In genomic region chr2:106160786-106161261, GRCh38 we compare ENCODE assay signal across 8 cellular contexts. TPM values are rescaled to one million over a fixed set of nuclear protein-coding genes. Genes with fewer than 3 reads are reported as not detected.
DNase-seq lines count a peak whose midpoint lies in the region; ATAC-seq and TF ChIP-seq lines count a peak whose summit lies in the region.

No MANE protein-coding gene starts in this region.

- H3K27ac Mint-ChIP-seq in activated naive CD8-positive, alpha-beta T cell treated with anti-CD3 and anti-CD28 coated beads, Interleukin-2, amount 50 U/mL, for 24 hours = peak overlapping the region; percentile 98

- no peak overlapping the region for H3K4me3 ChIP-seq in tibial artery

- no peak overlapping the region for H3K27ac ChIP-seq in tibial artery

- no peaks in the 10 kb centered on the region for H3K27me3 Mint-ChIP-seq in activated naive CD8-positive, alpha-beta T cell treated with anti-CD3 and anti-CD28 coated beads, Interleukin-2, amount 50 U/mL, for 24 hours

- no peaks in the 10 kb centered on the region for H3K9me3 Mint-ChIP-seq in activated naive CD8-positive, alpha-beta T cell treated with anti-CD3 and anti-CD28 coated beads, Interleukin-2, amount 50 U/mL, for 24 hours

- H3K36me3 Mint-ChIP-seq in activated naive CD8-positive, alpha-beta T cell treated with anti-CD3 and anti-CD28 coated beads, Interleukin-2, amount 50 U/mL, for 24 hours (ENCODE audit: low read depth) = peaks cover 60% of the 10 kb centered on the region

- H3K9me3 ChIP-seq in tibial artery = no peaks in the 10 kb centered on the region

- H3K4me1 Mint-ChIP-seq in activated naive CD8-positive, alpha-beta T cell treated with anti-CD3 and anti-CD28 coated beads, Interleukin-2, amount 50 U/mL, for 24 hours = peaks cover 94% of the 10 kb centered on the region

- DNase-seq in NCI-H524 (lab: John Stamatoyannopoulos, UW) (peak; percentile 9 to 52), NCI-H524 treated with DMSO at 0.1 percent for 48 hours (lab: John Stamatoyannopoulos, UW) (no peak), NCI-H146 (lab: John Stamatoyannopoulos, UW) (peak; percentile 51), tibial artery (no peak), NCI-H1930 (lab: John Stamatoyannopoulos, UW) (no peak), A172 (ENCODE audit: low spot score) (no peak)
- DNase-seq in activated naive CD8-positive, alpha-beta T cell treated with anti-CD3 and anti-CD28 coated beads, Interleukin-2, amount 50 U/mL, for 24 hours = peak; percentile 47
- peak in 5 of 6 experiments; percentile 17 to 79 (median 63) for DNase-seq in stimulated activated naive CD4-positive, alpha-beta T cell (lab: John Stamatoyannopoulos, UW)

- no peaks in the 10 kb centered on the region for H3K27me3 ChIP-seq in tibial artery

- H3K4me3 Mint-ChIP-seq in activated naive CD8-positive, alpha-beta T cell treated with anti-CD3 and anti-CD28 coated beads, Interleukin-2, amount 50 U/mL, for 24 hours = peak overlapping the region; percentile 89

- no peaks in the 10 kb centered on the region for H3K4me1 ChIP-seq in tibial artery

- intact Hi-C loops in tibial artery (cut with DNase I; ENCODE audit: low total_unique reads) = no loop called here

- TF ChIP-seq CTCF in tibial artery (IDR thresholded peaks at IDR 0.05) = no peak

- peak; percentile 73 for ATAC-seq in activated naive CD8-positive, alpha-beta T cell treated with anti-CD3 and anti-CD28 coated beads, Interleukin-2, amount 50 U/mL, for 24 hours

- H3K36me3 ChIP-seq in tibial artery = peaks cover 8 to 15% (median 14%) of the 10 kb centered on the region in 3 donors

RNA-seq across cellular contexts. Expression of gene UXS1, which starts 33.3 kb away (rescaled TPM):
- total RNA-seq in A172 (2014; rRNA removed; shearing (Covaris generic)) = 26.4 and 31.5 TPM in 2 replicates

Comparison
In these comparisons a context has a peak if more than half of its experiments do, and no peak if none do; other contexts are left out.
1. DNase-seq: peak in NCI-H524 (2 of 2), NCI-H146 (single experiment), activated naive CD8-positive, alpha-beta T cell treated with anti-CD3 and anti-CD28 coated beads, Interleukin-2, amount 50 U/mL, for 24 hours (single experiment) and stimulated activated naive CD4-positive, alpha-beta T cell (5 of 6); none in NCI-H524 treated with DMSO at 0.1 percent for 48 hours (single experiment), tibial artery (0 of 2), NCI-H1930 (0 of 2) and A172 (single experiment).